7 cellular contexts compared by ENCODE assay signal in genomic region chr1:66446261-66447001, GRCh38.
DNase-seq lines count a peak whose midpoint lies in the region; ATAC-seq and TF ChIP-seq lines count a peak whose summit lies in the region.

No MANE protein-coding gene starts in this region.

- no peaks in the 10 kb centered on the region for H3K4me1 ChIP-seq in prostate gland (replicated peaks)

- peak; percentile 89 for TF ChIP-seq CTCF in glutamatergic neuron (IDR thresholded peaks at IDR 0.05; ENCODE audit: partially characterized antibody, unreplicated experiment)
- TF ChIP-seq CTCF in prostate gland (IDR thresholded peaks at IDR 0.05) = peak; percentile 74 to 92 (median 90)

- DNase-seq in ELR (ENCODE audit: low read depth) (peak; percentile 82), NCI-H774 (lab: John Stamatoyannopoulos, UW) (peak; percentile 41), glutamatergic neuron (no peak), prostate gland (ENCODE audit: low spot score) (peak; percentile 26)

- H3K9me3 Mint-ChIP-seq in activated naive CD8-positive, alpha-beta T cell (ENCODE audit: low read depth) = no peaks in the 10 kb centered on the region
- H3K9me3 Mint-ChIP-seq in glutamatergic neuron (ENCODE audit: unreplicated experiment) = no peaks in the 10 kb centered on the region

- intact Hi-C loops in prostate gland (cut with DNase I) = loop anchor here (2.0 to 5.0 kb wide), 2 partner anchors 194 to 484 kb away; no protein-coding TSS in a partner anchor

- WGBS in prostate gland = 20% methylated on average over 8 of the region's 8 CpGs

- ATAC-seq in GM21360 (IDR thresholded peaks at IDR 0.05; ENCODE audit: unreplicated experiment) (peak; percentile 56), HG03565 (IDR thresholded peaks at IDR 0.05; ENCODE audit: unreplicated experiment) (peak; percentile 47)

- H3K4me3 ChIP-seq in prostate gland = no peak overlapping the region

- H3K36me3 Mint-ChIP-seq in activated naive CD8-positive, alpha-beta T cell = no peaks in the 10 kb centered on the region
- H3K36me3 Mint-ChIP-seq in glutamatergic neuron (ENCODE audit: unreplicated experiment) = no peaks in the 10 kb centered on the region

- H3K4me1 Mint-ChIP-seq in activated naive CD8-positive, alpha-beta T cell (ENCODE audit: low read depth) = peaks cover 26% of the 10 kb centered on the region
- H3K4me1 Mint-ChIP-seq in glutamatergic neuron (ENCODE audit: low read depth, unreplicated experiment) = peaks cover 14% of the 10 kb centered on the region

- H3K9me3 ChIP-seq in prostate gland = no peaks in the 10 kb centered on the region

- no peaks in the 10 kb centered on the region for H3K27me3 ChIP-seq in prostate gland (replicated peaks; ENCODE audit: insufficient read depth)

- H3K36me3 ChIP-seq in prostate gland = no peaks in the 10 kb centered on the region

- TF ChIP-seq POLR2A in prostate gland (IDR thresholded peaks at IDR 0.05) = no peak

- H3K27ac Mint-ChIP-seq in activated naive CD8-positive, alpha-beta T cell = peak overlapping the region; percentile 93
- H3K27ac Mint-ChIP-seq in glutamatergic neuron (ENCODE audit: unreplicated experiment) = no peak overlapping the region

- H3K27me3 Mint-ChIP-seq in activated naive CD8-positive, alpha-beta T cell = peaks cover 3% of the 10 kb centered on the region
- H3K27me3 Mint-ChIP-seq in glutamatergic neuron (ENCODE audit: unreplicated experiment) = no peaks in the 10 kb centered on the region

- no peak overlapping the region for H3K27ac ChIP-seq in prostate gland

- peak overlapping the region; percentile 72 for H3K4me3 Mint-ChIP-seq in activated naive CD8-positive, alpha-beta T cell
- no peak overlapping the region for H3K4me3 Mint-ChIP-seq in glutamatergic neuron (ENCODE audit: unreplicated experiment)
